15 cellular contexts compared by ENCODE assay signal in the genomic region with DNA sequence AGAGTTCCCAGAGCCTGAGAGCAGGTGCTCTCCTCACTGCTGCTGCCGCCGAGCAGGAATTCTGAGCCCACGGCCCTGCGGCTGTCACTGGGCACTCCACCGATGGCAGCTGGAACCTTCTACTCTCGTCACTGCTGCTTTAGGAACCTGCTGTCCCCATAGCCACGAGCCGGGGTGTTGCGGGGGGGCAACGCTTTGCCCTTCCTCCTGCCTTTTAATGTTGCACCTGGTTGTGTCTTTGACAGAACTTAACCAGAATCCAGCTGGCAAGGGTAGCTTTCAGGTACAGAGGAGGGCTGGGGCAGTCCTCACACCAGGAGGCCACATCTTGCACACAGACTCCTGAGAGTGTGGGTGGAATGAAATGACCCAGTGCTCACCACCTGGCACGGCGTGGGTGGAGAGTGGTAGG. TPM values are rescaled to one million over a fixed set of nuclear protein-coding genes. Genes with fewer than 3 reads are reported as not detected.
A peak's percentile ranks its signal among the peaks of the same experiment; 100 is the strongest.
DNase-seq lines count a peak whose midpoint lies in the region; ATAC-seq and FAIRE-seq lines count a peak whose summit lies in the region.
"Had no signal": no experiment of that assay in that cellular context is flagged by ENCODE, and none has a peak within 500 bp of the region (broad histone marks: within the 10 kb centered on the region; RNA-seq: fewer than 3 reads in every experiment).

No MANE protein-coding gene starts in this region.

- peaks cover 13 to 26% of the 10 kb centered on the region in 2 donors for H3K36me3 Mint-ChIP-seq in activated naive CD4-positive, alpha-beta T cell treated with anti-CD3 and anti-CD28 coated beads, Interleukin-2, amount 50 U/mL, for 72 hours
- H3K36me3 Mint-ChIP-seq: mesothelial cell of epicardium had no signal

- H3K9me3 Mint-ChIP-seq in activated naive CD4-positive, alpha-beta T cell treated with anti-CD3 and anti-CD28 coated beads, Interleukin-2, amount 50 U/mL, for 72 hours = no peaks in the 10 kb centered on the region
- H3K9me3 Mint-ChIP-seq: dendritic cell treated with granulocyte-macrophage colony-stimulating factor and Interleukin-4, amounts not matched to agents 40 ng/mL and 50 ng/mL, for 4 days; mesothelial cell of epicardium had no signal

- DNase-seq in activated CD4-positive, alpha-beta T cell treated with anti-CD3 and anti-CD28 coated beads for 48 hours = peak; percentile 31
- DNase-seq in activated CD4-positive, alpha-beta T cell treated with anti-CD3 and anti-CD28 coated beads, Interleukin-2, amount 50 U/mL, for 1 hour = no peak
- no peak for DNase-seq in activated naive CD4-positive, alpha-beta T cell treated with anti-CD3 and anti-CD28 coated beads, Interleukin-2, amount 50 U/mL, for 72 hours (ENCODE audit: low spot score in 2 of 2)
- no peak for DNase-seq in urothelium cell line (ENCODE audit: low spot score)
- DNase-seq: GDM1, NCI-H524, sigmoid colon had no signal

- no peak for FAIRE-seq in urothelium cell line (lab: Jason Lieb, UNC)
- FAIRE-seq: A549 had no signal

- peak overlapping the region in 12 of 21 experiments; percentile 8 to 83 (median 53) for H3K27ac ChIP-seq in skin epidermis
- H3K27ac ChIP-seq: A549, sigmoid colon, SK-N-MC had no signal

- ATAC-seq in HG03354 (IDR thresholded peaks at IDR 0.05; ENCODE audit: poor library complexity, severe bottlenecking, unreplicated experiment) = peak; percentile 41
- ATAC-seq in activated naive CD4-positive, alpha-beta T cell treated with anti-CD3 and anti-CD28 coated beads, Interleukin-2, amount 50 U/mL, for 72 hours = peak in 1 of 2 donors; percentile 27
- ATAC-seq in GM18861 (IDR thresholded peaks at IDR 0.05; ENCODE audit: unreplicated experiment) = no peak
- no peak for ATAC-seq in HG03045 (IDR thresholded peaks at IDR 0.05; ENCODE audit: unreplicated experiment)
- ATAC-seq: A549 had no signal

- H3K27ac Mint-ChIP-seq in activated naive CD4-positive, alpha-beta T cell treated with anti-CD3 and anti-CD28 coated beads, Interleukin-2, amount 50 U/mL, for 72 hours = peak overlapping the region; percentile 82 to 94
- H3K27ac Mint-ChIP-seq: mesothelial cell of epicardium had no signal

- H3K4me3 ChIP-seq in skin epidermis = no peak overlapping the region
- H3K4me3 ChIP-seq: A549, sigmoid colon, SK-N-MC had no signal

RNA-seq across cellular contexts. Expression of gene NCK2, which starts 32.4 kb away (rescaled TPM):
- 10 to 100 TPM; 89.3 to 98.5 TPM for total RNA-seq in activated naive CD4-positive, alpha-beta T cell treated with anti-CD3 and anti-CD28 coated beads, Interleukin-2, amount 50 U/mL, for 72 hours
